8 cellular contexts compared by ENCODE assay signal in the genomic region with DNA sequence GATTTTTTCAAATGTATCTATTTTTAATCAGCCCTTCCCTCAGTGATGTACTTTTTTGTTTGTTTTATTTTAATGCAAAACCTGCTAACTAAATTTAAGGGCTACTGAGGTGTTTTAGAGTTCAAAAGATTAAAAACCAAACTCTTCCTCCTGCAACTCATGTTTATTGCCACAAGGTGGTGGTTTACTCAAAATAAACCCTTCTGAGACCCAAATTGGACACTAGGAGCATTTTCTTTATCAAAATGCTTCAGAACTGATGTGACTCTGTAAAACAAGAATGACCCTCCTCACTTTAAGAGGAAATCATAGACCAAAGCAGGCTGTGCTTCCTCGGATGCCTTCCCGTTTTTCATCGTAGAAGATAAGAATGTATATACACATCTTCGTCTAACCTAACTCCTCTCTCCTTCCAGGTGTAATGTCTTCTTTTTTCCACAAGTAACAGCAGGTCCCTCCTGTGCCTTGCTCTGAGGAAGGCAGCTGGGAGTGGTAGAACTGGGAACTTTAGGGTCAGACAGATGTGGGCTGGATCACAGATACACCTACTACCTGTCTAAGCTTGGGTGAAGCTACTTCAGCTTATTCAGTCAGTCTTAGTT. TPM values are rescaled to one million over a fixed set of nuclear protein-coding genes. Genes with fewer than 3 reads are reported as not detected.
DNase-seq lines count a peak whose midpoint lies in the region; ATAC-seq and TF ChIP-seq lines count a peak whose summit lies in the region.

No MANE protein-coding gene starts in this region.

- CTCF ChIA-PET in PC-9 (lab: Charles Lee) = interaction anchor here (0.5 to 0.7 kb wide), 2 partner anchors 82 to 115 kb away, joined by 3 to 10 read pairs; no protein-coding TSS in a partner anchor

- POLR2A ChIA-PET in PC-9 (lab: Charles Lee; ENCODE audit: unreplicated experiment) = no interaction called here

- H3K9me3 ChIP-seq in PC-9 (ENCODE audit: insufficient read depth, low read depth) (no peaks in the 10 kb centered on the region), gastrocnemius medialis (no peaks in the 10 kb centered on the region)

- no peaks in the 10 kb centered on the region for H3K36me3 ChIP-seq in GM06990 (ENCODE audit: control insufficient read depth, insufficient read depth, low read length)
- no peaks in the 10 kb centered on the region for H3K36me3 ChIP-seq in PC-9 (ENCODE audit: low read depth)
- H3K36me3 ChIP-seq in gastrocnemius medialis = no peaks in the 10 kb centered on the region

- intact Hi-C loops in PC-9 (cut with micrococcal nuclease; ENCODE audit: unreplicated experiment) (loop anchor here (1.0 to 10.0 kb wide), 4 partner anchors 260 to 982 kb away; no protein-coding TSS in a partner anchor), gastrocnemius medialis (cut with DNase I; ENCODE audit: low total_unique reads) (loop anchor here (2.0 to 5.0 kb wide), 4 partner anchors 66 to 260 kb away; a partner anchor contains a TSS)

- no peaks in the 10 kb centered on the region for H3K9me2 ChIP-seq in PC-9 (ENCODE audit: insufficient read depth)

- no peak overlapping the region for H3K27ac ChIP-seq in 22Rv1
- H3K27ac ChIP-seq in PC-9 = no peak overlapping the region
- H3K27ac ChIP-seq in gastrocnemius medialis = peak overlapping the region; percentile 76 to 84 (median 80)

- H3K79me2 ChIP-seq in PC-9 (ENCODE audit: low read depth) = no peaks in the 10 kb centered on the region

- H3K27me3 ChIP-seq in GM06990 (replicated peaks; ENCODE audit: control insufficient read depth, insufficient read depth, low read length) = 0 out of 2 replicates have a peak, but pooled peaks cover 1% of the 10 kb centered on the region
- H3K27me3 ChIP-seq in PC-9 (ENCODE audit: insufficient read depth, low read depth) = peaks cover 7% of the 10 kb centered on the region
- H3K27me3 ChIP-seq in gastrocnemius medialis = no peaks in the 10 kb centered on the region

- ATAC-seq in gastrocnemius medialis (no peak), GM19467 (IDR thresholded peaks at IDR 0.05; ENCODE audit: unreplicated experiment) (no peak), HG02884 (IDR thresholded peaks at IDR 0.05; ENCODE audit: unreplicated experiment) (no peak)

- no peak for DNase-seq in GM06990 (ENCODE audit: extremely low read depth, insufficient read length)
- no peak for DNase-seq in PC-9
- DNase-seq in fibroblast of gingiva (ENCODE audit: low read depth) = peak; percentile 30
- DNase-seq in gastrocnemius medialis = no peak
- DNase-seq in NCI-H187 (lab: John Stamatoyannopoulos, UW) = no peak

- H4K20me1 ChIP-seq in PC-9 (ENCODE audit: insufficient read depth) = no peaks in the 10 kb centered on the region

- no peak overlapping the region for H2AFZ ChIP-seq in PC-9

- no peak for TF ChIP-seq POLR2A in gastrocnemius medialis (IDR thresholded peaks at IDR 0.05)

- peaks cover 10% of the 10 kb centered on the region; the same call in 1 of the 2 replicates for H3F3A ChIP-seq in PC-9 (ENCODE audit: insufficient read depth, low read depth)

- in situ Hi-C loops in gastrocnemius medialis (cut with MboI; ENCODE audit: low sequenced_read_pairs in 4 of 4) = loop anchor here in 2 of 4 donors (10.0 to 25.0 kb wide), 3 partner anchors 62 to 580 kb away; a partner anchor contains a TSS

- no TSS peak for BruUV-seq in PC-9 (replicated peaks; lab: Mats Ljungman, UMichigan)

- H3K4me2 ChIP-seq in PC-9 = no peak overlapping the region

- H3K4me3 ChIP-seq in GM06990 (replicated peaks; ENCODE audit: low read depth, low read length) (no peak overlapping the region), PC-9 (no peak overlapping the region), gastrocnemius medialis (no peak overlapping the region)

- TF ChIP-seq CTCF in 22Rv1 (IDR thresholded peaks at IDR 0.05) (peak; percentile 70), GM06990 (IDR thresholded peaks at IDR 0.05; ENCODE audit: insufficient read depth, low read length, poor library complexity, severe bottlenecking) (peak; percentile 46), PC-9 (conservative IDR thresholded peaks at IDR 0.05) (peak; percentile 80), gastrocnemius medialis (IDR thresholded peaks at IDR 0.05 in 4 of 5, conservative IDR thresholded peaks at IDR 0.05 in 1 of 5) (peak; percentile 64 to 79 (median 69))

- H3K4me1 ChIP-seq in PC-9 (replicated peaks; ENCODE audit: insufficient read depth) = peaks cover 7% of the 10 kb centered on the region
- peaks cover 23 to 31% of the 10 kb centered on the region in 2 donors for H3K4me1 ChIP-seq in gastrocnemius medialis

RNA-seq across cellular contexts. Expression of a gene that starts 2.9 kb away (rescaled TPM):
- 1.3 TPM in 1 of 2 replicates, not detected in the other for total RNA-seq in PC-9 (2021)
- 1 to 10 TPM in 2 of 4 donors, under 1 TPM in 1, not detected in 1; 0.38 to 7.3 (median 2.0) TPM for total RNA-seq in gastrocnemius medialis

RNA-seq across cellular contexts. Expression of a gene that starts 15.8 kb away (rescaled TPM):
- total RNA-seq in PC-9 (2021) (2.4 TPM in 2 replicates), gastrocnemius medialis (100 to 1,000 TPM in 1 of 4 donors, 10 to 100 TPM in 3; 45.8 to 149 (median 57.7) TPM)

Comparison
In these comparisons a context has a peak if more than half of its experiments do, and no peak if none do; other contexts are left out.
1. H3K27ac ChIP-seq: peak in gastrocnemius medialis (4 of 4); none in 22Rv1 (single experiment) and PC-9 (single experiment).
2. RNA of a gene that starts 15.8 kb away (total RNA-seq): 45.8 to 149 TPM in gastrocnemius medialis; 2.4 TPM in PC-9; every median in the first group is over 10 times any median in the second.
3. Peak in every context shown above with its lines, with median percentiles within 50 percentile points of each other: CTCF ChIP-seq.